9 cellular contexts compared by ENCODE assay signal in the genomic region with DNA sequence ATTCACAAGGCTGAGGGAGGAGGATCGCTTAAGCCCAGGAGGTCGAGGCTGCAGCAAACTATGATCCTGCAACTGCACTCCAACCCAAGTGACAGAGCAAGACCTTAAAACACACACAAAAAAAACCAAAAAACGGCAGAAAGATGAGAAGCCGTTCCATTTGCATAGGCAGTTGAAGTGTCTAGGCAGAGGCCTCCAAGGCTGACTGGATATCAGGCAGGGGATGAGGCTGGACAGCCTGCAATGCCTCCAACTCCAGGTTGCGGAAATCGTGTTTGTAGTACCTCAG. TPM values are rescaled to one million over a fixed set of nuclear protein-coding genes. Genes with fewer than 3 reads are reported as not detected.
A peak's percentile ranks its signal among the peaks of the same experiment; 100 is the strongest.
DNase-seq lines count a peak whose midpoint lies in the region; ATAC-seq, FAIRE-seq and TF ChIP-seq lines count a peak whose summit lies in the region.
"Had no signal": no experiment of that assay in that cellular context is flagged by ENCODE, and none has a peak within 500 bp of the region (broad histone marks: within the 10 kb centered on the region; RNA-seq: fewer than 3 reads in every experiment).

No MANE protein-coding gene starts in this region.

- H3K9me3 Mint-ChIP-seq in H9 (no peaks in the 10 kb centered on the region; a peak in 1 of 5 replicates), WTC11 (no peaks in the 10 kb centered on the region)

- no peak overlapping the region for H2BK15ac ChIP-seq in H9 (ENCODE audit: low read depth, low read length)

- H2BK5ac ChIP-seq in H9 (ENCODE audit: insufficient read length, low read length) = no peak overlapping the region

- no peaks in the 10 kb centered on the region for H3K27me3 ChIP-seq in H9 (ENCODE audit: insufficient read depth, low read length)
- H3K27me3 ChIP-seq in small intestine (ENCODE audit: control insufficient read depth in 2 of 2, insufficient read depth in 2 of 2, low read length in 2 of 2) = no peaks in the 10 kb centered on the region

- H3K4me1 Mint-ChIP-seq in H9 (peaks cover 12 to 19% of the 10 kb centered on the region in 2 experiments), WTC11 (peaks cover 12% of the 10 kb centered on the region)

- no peaks in the 10 kb centered on the region for H3K9me3 ChIP-seq in H9 (ENCODE audit: control insufficient read depth, low read depth, low read length)
- no peaks in the 10 kb centered on the region for H3K9me3 ChIP-seq in small intestine (ENCODE audit: control insufficient read depth, low read depth)

- H3K23me2 ChIP-seq in H9 (ENCODE audit: insufficient read length, low read depth, low read length, poor library complexity, severe bottlenecking) = peaks cover 10% of the 10 kb centered on the region

- no peaks in the 10 kb centered on the region for H3K79me2 ChIP-seq in H9 (ENCODE audit: insufficient read depth, low read length)

- H2AFZ ChIP-seq in H9 (ENCODE audit: low read length) = no peak overlapping the region

- H4K8ac ChIP-seq in H9 (replicated peaks; ENCODE audit: insufficient read length, low read depth, low read length) = no peak overlapping the region

- H3K4me3 Mint-ChIP-seq in H9 (peak overlapping the region; percentile 93 to 100), WTC11 (peak overlapping the region; percentile 99)

- intact Hi-C loops in head of caudate nucleus (cut with DNase I) = loop anchor here (10.0 kb wide), 2 partner anchors 117 to 267 kb away; a partner anchor contains a TSS

- H2AK5ac ChIP-seq in H9 (ENCODE audit: insufficient read length, low read length) = no peak overlapping the region

- CTCF ChIA-PET in WTC11 (lab: Charles Lee) = interaction anchor here (1.8 kb wide), 1 partner anchor 77 kb away, joined by 10 read pairs; no protein-coding TSS in a partner anchor

- H3K14ac ChIP-seq in H9 (ENCODE audit: insufficient read depth, low read length) = no peak overlapping the region

- H3K27ac ChIP-seq in H9 (ENCODE audit: insufficient read length, low read depth, low read length) (no peak overlapping the region), small intestine (ENCODE audit: low read depth in 1 of 2, low read length in 1 of 2) (peak overlapping the region; percentile 72 to 98)

- H4K91ac ChIP-seq in H9 (ENCODE audit: insufficient read length, low read depth, low read length) = no peak overlapping the region

- no peak overlapping the region for H2BK12ac ChIP-seq in H9 (ENCODE audit: insufficient read length, low read depth, low read length)

- POLR2A ChIA-PET in WTC11 (lab: Charles Lee) = no interaction called here

- H3K18ac ChIP-seq in H9 (ENCODE audit: insufficient read length, low read depth, low read length) = no peak overlapping the region

- no peaks in the 10 kb centered on the region for H3K79me1 ChIP-seq in H9 (ENCODE audit: insufficient read depth, low read depth, low read length, poor library complexity, severe bottlenecking)

- no peak overlapping the region for H2BK20ac ChIP-seq in H9 (ENCODE audit: low read depth, low read length, poor library complexity, severe bottlenecking)

- H3K27ac Mint-ChIP-seq in H9 (peak overlapping the region in 1 of 3 experiments; percentile 100; a peak in 4 of 7 replicates), WTC11 (no peak overlapping the region)

- no peak overlapping the region for H2BK120ac ChIP-seq in H9 (ENCODE audit: low read depth, low read length, poor library complexity, severe bottlenecking)

- WGBS in H9 (ENCODE audit: extremely low coverage, insufficient read length, low lambda C conversion rate) = no CpG with 5 or more reads among the region's 6 CpGs
- 22 to 25% (median 25%) methylated on average over 6 of the region's 6 CpGs for WGBS in small intestine, 3 donors

- no peak overlapping the region for H3K56ac ChIP-seq in H9 (ENCODE audit: insufficient read length, low read depth, low read length)

- H3K4me3 ChIP-seq in foreskin fibroblast (ENCODE audit: low read depth in 1 of 2, low read length in 2 of 2) = peak overlapping the region; percentile 77 to 93
- H3K4me3 ChIP-seq in small intestine (ENCODE audit: low read depth in 1 of 2, low read length in 2 of 2) = peak overlapping the region in 1 of 2 donors; percentile 58

- DNase-seq in H9 = no peak
- no peak for DNase-seq in WTC11 (ENCODE audit: low spot score)
- no peak for DNase-seq in foreskin fibroblast
- DNase-seq in small intestine = no peak
- DNase-seq in GM19239 (ENCODE audit: insufficient read length, low spot score) = no peak
- DNase-seq in DMS 273 (lab: John Stamatoyannopoulos, UW; ENCODE audit: unreplicated experiment) = no peak
- DNase-seq in NOMO-1 treated with dmso at 0.1 percent for 144 hours (lab: John Stamatoyannopoulos, UW; ENCODE audit: unreplicated experiment) = no peak
- DNase-seq in head of caudate nucleus = no peak

- H3K4ac ChIP-seq in H9 (ENCODE audit: low read depth, low read length) = no peak overlapping the region

- no peak for TF ChIP-seq CTCF in H9 (conservative IDR thresholded peaks at IDR 0.05)
- TF ChIP-seq CTCF in WTC11 (IDR thresholded peaks at IDR 0.05) = no peak
- TF ChIP-seq CTCF in foreskin fibroblast (IDR thresholded peaks at IDR 0.05; ENCODE audit: low read depth, low read length) = no peak

- no peaks in the 10 kb centered on the region for H3K36me3 ChIP-seq in small intestine (ENCODE audit: control insufficient read depth in 2 of 2, insufficient read depth in 2 of 2, low read length in 2 of 2)

- H4K5ac ChIP-seq in H9 (ENCODE audit: insufficient read length, low read depth, low read length) = no peak overlapping the region

- no peaks in the 10 kb centered on the region for H4K20me1 ChIP-seq in H9 (ENCODE audit: control insufficient read depth, insufficient read depth, insufficient read length)

- H3K4me1 ChIP-seq in H9 (ENCODE audit: insufficient read depth, low read length) = no peaks in the 10 kb centered on the region
- peaks cover 0 to 6% of the 10 kb centered on the region in 2 donors for H3K4me1 ChIP-seq in small intestine (ENCODE audit: control insufficient read depth in 2 of 2, insufficient read depth in 1 of 2, low read depth in 1 of 2, low read length in 1 of 2)

- H3K36me3 Mint-ChIP-seq in H9 (ENCODE audit: insufficient read depth in 1 of 3, low read depth in 3 of 3) (peaks cover 7 to 10% (median 8%) of the 10 kb centered on the region in 3 experiments), WTC11 (peaks cover 6% of the 10 kb centered on the region; the same call in 1 of the 2 replicates)

- no peak for ATAC-seq in WTC11

- FAIRE-seq in small intestine (lab: Jason Lieb, UNC) (no peak), GM19239 (lab: Jason Lieb, UNC) (no peak)

- H3K9ac ChIP-seq in H9 (ENCODE audit: extremely low read depth, insufficient read length, low read length) = no peak overlapping the region

- no peak overlapping the region for H3K23ac ChIP-seq in H9 (ENCODE audit: insufficient read length, low read depth, low read length)

- H3K27me3 Mint-ChIP-seq in H9 (ENCODE audit: low read depth) (no peaks in the 10 kb centered on the region), WTC11 (ENCODE audit: low read depth) (no peaks in the 10 kb centered on the region; the same call in 1 of the 2 replicates)

- no peak overlapping the region for H3T11ph ChIP-seq in H9 (ENCODE audit: low read length)

- peak overlapping the region; percentile 58 for H3K4me2 ChIP-seq in H9 (ENCODE audit: insufficient read depth, insufficient read length, low read length)

TF ChIP-seq in WTC11, 78 proteins besides CTCF, POLR2A, EP300 and RAD21 (continues in another document):
- TF ChIP-seq ATF1 (CRISPR knock-in tag; IDR thresholded peaks at IDR 0.05) = no peak
- TF ChIP-seq HMGA2 (CRISPR knock-in tag; IDR thresholded peaks at IDR 0.05) = no peak
- TF ChIP-seq, protein P1, sequence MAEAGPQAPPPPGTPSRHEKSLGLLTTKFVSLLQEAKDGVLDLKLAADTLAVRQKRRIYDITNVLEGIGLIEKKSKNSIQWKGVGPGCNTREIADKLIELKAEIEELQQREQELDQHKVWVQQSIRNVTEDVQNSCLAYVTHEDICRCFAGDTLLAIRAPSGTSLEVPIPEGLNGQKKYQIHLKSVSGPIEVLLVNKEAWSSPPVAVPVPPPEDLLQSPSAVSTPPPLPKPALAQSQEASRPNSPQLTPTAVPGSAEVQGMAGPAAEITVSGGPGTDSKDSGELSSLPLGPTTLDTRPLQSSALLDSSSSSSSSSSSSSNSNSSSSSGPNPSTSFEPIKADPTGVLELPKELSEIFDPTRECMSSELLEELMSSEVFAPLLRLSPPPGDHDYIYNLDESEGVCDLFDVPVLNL (CRISPR knock-in tag; IDR thresholded peaks at IDR 0.05; ENCODE audit: borderline replicate concordance, low read depth) = no peak
- no peak for TF ChIP-seq TEAD4 (CRISPR knock-in tag; IDR thresholded peaks at IDR 0.05)
- no peak for TF ChIP-seq GABPB1 (CRISPR knock-in tag; IDR thresholded peaks at IDR 0.05)
- no peak for TF ChIP-seq JUN (CRISPR knock-in tag; IDR thresholded peaks at IDR 0.05)
- TF ChIP-seq IRF2 (CRISPR knock-in tag; IDR thresholded peaks at IDR 0.05; ENCODE audit: borderline replicate concordance, low read depth) = no peak
- no peak for TF ChIP-seq OVOL2 (CRISPR knock-in tag; IDR thresholded peaks at IDR 0.05; ENCODE audit: borderline replicate concordance)
- TF ChIP-seq, protein P2, sequence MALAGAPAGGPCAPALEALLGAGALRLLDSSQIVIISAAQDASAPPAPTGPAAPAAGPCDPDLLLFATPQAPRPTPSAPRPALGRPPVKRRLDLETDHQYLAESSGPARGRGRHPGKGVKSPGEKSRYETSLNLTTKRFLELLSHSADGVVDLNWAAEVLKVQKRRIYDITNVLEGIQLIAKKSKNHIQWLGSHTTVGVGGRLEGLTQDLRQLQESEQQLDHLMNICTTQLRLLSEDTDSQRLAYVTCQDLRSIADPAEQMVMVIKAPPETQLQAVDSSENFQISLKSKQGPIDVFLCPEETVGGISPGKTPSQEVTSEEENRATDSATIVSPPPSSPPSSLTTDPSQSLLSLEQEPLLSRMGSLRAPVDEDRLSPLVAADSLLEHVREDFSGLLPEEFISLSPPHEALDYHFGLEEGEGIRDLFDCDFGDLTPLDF (CRISPR knock-in tag; IDR thresholded peaks at IDR 0.05) = no peak

RNA-seq across cellular contexts. Expression of a gene that starts 2.0 kb away (rescaled TPM):
- 66.8 and 68.0 TPM in 2 replicates for total RNA-seq in H9 (2021)
- total RNA-seq in WTC11 (2021) = 79.0 to 84.9 TPM (median 84.3 TPM) in 3 replicates
- polyA plus RNA-seq in small intestine = 10 to 100 TPM in 1 of 3 donors, 1 to 10 TPM in 2; 8.7 to 26.3 (median 9.7) TPM

RNA-seq across cellular contexts. Expression of a gene that starts 25.0 kb away (rescaled TPM):
- total RNA-seq in H9 (2021) = 0.72 TPM in 2 replicates
- 1.4 to 1.9 TPM (median 1.6 TPM) in 3 replicates for total RNA-seq in WTC11 (2021)
- 1 to 10 TPM in 1 of 3 donors, not detected in 2; 1.1 TPM for polyA plus RNA-seq in small intestine
- total RNA-seq: H4 had no signal

RNA-seq across cellular contexts. Expression of a gene that starts 27.5 kb away (rescaled TPM):
- total RNA-seq in H9 (2021) (6.1 and 6.9 TPM in 2 replicates), WTC11 (2021) (10.8 to 13.5 TPM (median 13.2 TPM) in 3 replicates)
- 10 to 100 TPM in 1 of 3 donors, 1 to 10 TPM in 2; 6.2 to 10.5 (median 6.7) TPM for polyA plus RNA-seq in small intestine

RNA-seq across cellular contexts. Expression of a gene that starts 27.5 kb away (rescaled TPM):
- total RNA-seq in H9 (2021) = 17.5 and 18.3 TPM in 2 replicates
- 18.3 to 20.3 TPM (median 18.7 TPM) in 3 replicates for total RNA-seq in WTC11 (2021)
- polyA plus RNA-seq in small intestine = 10 to 100 TPM; 27.7 to 33.2 (median 33.2) TPM

RNA-seq across cellular contexts. Expression of a gene that starts 36.2 kb away (rescaled TPM):
- total RNA-seq in H9 (2021) = 36.9 and 37.0 TPM in 2 replicates
- 29.3 to 31.1 TPM (median 29.4 TPM) in 3 replicates for total RNA-seq in WTC11 (2021)
- polyA plus RNA-seq in small intestine = 10 to 100 TPM in 1 of 3 donors, 1 to 10 TPM in 2; 6.9 to 10.3 (median 7.8) TPM
